In genomic region chr6:16503919-16504554, GRCh38 we compare ENCODE assay signal across 10 cellular contexts.
DNase-seq lines count a peak whose midpoint lies in the region; ATAC-seq and TF ChIP-seq lines count a peak whose summit lies in the region.
"Had no signal": no experiment of that assay in that cellular context is flagged by ENCODE, and none has a peak within 500 bp of the region (broad histone marks: within the 10 kb centered on the region; RNA-seq: fewer than 3 reads in every experiment).

No MANE protein-coding gene starts in this region.

- H3K4me3 ChIP-seq in GM06990 (replicated peaks; ENCODE audit: low read depth, low read length), result no peak overlapping the region
- H3K4me3 ChIP-seq: suprapubic skin had no signal

- H3K36me3 ChIP-seq in GM06990 (ENCODE audit: control insufficient read depth, insufficient read depth, low read length), result no peaks in the 10 kb centered on the region
- H3K36me3 ChIP-seq: neutrophil, suprapubic skin had no signal

- DNase-seq in GM06990 (ENCODE audit: extremely low read depth, insufficient read length) (peak; percentile 69), amniotic epithelial cell (ENCODE audit: low read depth) (peak; percentile 36), NCI-H1930 (lab: John Stamatoyannopoulos, UW) (no peak), NCI-H524 treated with DMSO at 0.1 percent for 48 hours (lab: John Stamatoyannopoulos, UW) (no peak), OCI-M2 (lab: John Stamatoyannopoulos, UW; ENCODE audit: unreplicated experiment) (no peak), NCI-H2196 treated with DMSO at 0.1 percent for 48 hours (lab: John Stamatoyannopoulos, UW; ENCODE audit: unreplicated experiment) (no peak)

- H3K27me3 ChIP-seq in GM06990 (replicated peaks; ENCODE audit: control insufficient read depth, insufficient read depth, low read length), result no peaks in the 10 kb centered on the region
- H3K27me3 ChIP-seq: neutrophil, suprapubic skin had no signal

- TF ChIP-seq CTCF in GM06990 (IDR thresholded peaks at IDR 0.05; ENCODE audit: insufficient read depth, low read length, poor library complexity, severe bottlenecking), result no peak

- ATAC-seq in GM21447 (IDR thresholded peaks at IDR 0.05; ENCODE audit: unreplicated experiment) (peak; percentile 85), HG03457 (IDR thresholded peaks at IDR 0.05; ENCODE audit: unreplicated experiment) (peak; percentile 63)

Comparison
In these comparisons a context has a peak if more than half of its experiments do, and no peak if none do; other contexts are left out.
1. DNase-seq: peak in GM06990 (single experiment) and amniotic epithelial cell (single experiment); none in NCI-H1930 (0 of 2), NCI-H524 treated with DMSO at 0.1 percent for 48 hours (single experiment), OCI-M2 (single experiment) and NCI-H2196 treated with DMSO at 0.1 percent for 48 hours (single experiment).